In genomic region chr10:61124748-61125147, GRCh38 we compare ENCODE assay signal across 21 cellular contexts.
"Had no signal": no experiment of that assay in that cellular context is flagged by ENCODE, and none has a peak within 500 bp of the region (broad histone marks: within the 10 kb centered on the region; RNA-seq: fewer than 3 reads in every experiment).

No MANE protein-coding gene starts in this region.

- H3K27ac Mint-ChIP-seq: activated naive CD4-positive, alpha-beta T cell treated with anti-CD3 and anti-CD28 coated beads, Interleukin-2, amount 50 U/mL, for 72 hours; activated T-cell treated with anti-CD3 and anti-CD28 coated beads, Interleukin-2, amount 50 U/mL, for 24 hours; activated T-helper 17 cell treated with anti-CD3 and anti-CD28 coated beads, Interleukin-2, amount 50 U/mL, for 72 hours; dendritic cell treated with granulocyte-macrophage colony-stimulating factor and Interleukin-4, amounts not matched to agents 40 ng/mL and 50 ng/mL, for 4 days; immature natural killer cell; naive thymus-derived CD8-positive, alpha-beta T cell; T-helper 2 cell treated with Interferon-gamma antibody and Interleukin-4, amounts not matched to agents 5 μg/mL and 100 μg/mL, for 36 hours had no signal

- DNase-seq: activated CD8-positive, alpha-beta memory T cell treated with anti-CD3 and anti-CD28 coated beads, Interleukin-2, amount 50 U/mL, for 4 hours; activated T-cell treated with anti-CD3 and anti-CD28 coated beads, Interleukin-2, amount 50 U/mL, for 24 hours; aorta; effector CD8-positive, alpha-beta T cell; erythroblast; foreskin keratinocyte; immature natural killer cell; lower lobe of right lung; naive thymus-derived CD8-positive, alpha-beta T cell; spleen; stimulated activated CD4-positive, alpha-beta T cell treated with anti-CD3 and anti-CD28 coated beads, Interleukin-4, amount 100 ng/mL, for 1 hour; stimulated activated naive CD8-positive, alpha-beta T cell treated with anti-CD3 and anti-CD28 coated beads, Interleukin-15, Interleukin-2, amounts not matched to agents 100 U/mL and 50 U/mL, for 24 hours; upper lobe of left lung had no signal

- ATAC-seq: activated naive CD4-positive, alpha-beta T cell treated with anti-CD3 and anti-CD28 coated beads, Interleukin-2, amount 50 U/mL, for 72 hours; activated T-helper 17 cell treated with anti-CD3 and anti-CD28 coated beads, Interleukin-2, amount 50 U/mL, for 72 hours; foreskin keratinocyte; left lobe of liver; lower lobe of right lung; naive thymus-derived CD8-positive, alpha-beta T cell; stimulated activated naive CD8-positive, alpha-beta T cell treated with anti-CD3 and anti-CD28 coated beads, Interleukin-15, Interleukin-2, amounts not matched to agents 100 U/mL and 50 U/mL, for 24 hours had no signal

- H3K27me3 Mint-ChIP-seq: dendritic cell treated with granulocyte-macrophage colony-stimulating factor and Interleukin-4, amounts not matched to agents 40 ng/mL and 50 ng/mL, for 4 days had no signal

- H3K27ac ChIP-seq: foreskin keratinocyte, lower lobe of right lung, prostate gland, right atrium auricular region, upper lobe of left lung had no signal

- H3K36me3 ChIP-seq: lower lobe of right lung, prostate gland, right atrium auricular region, spleen, upper lobe of left lung had no signal

- H3K9me3 Mint-ChIP-seq: activated T-cell treated with anti-CD3 and anti-CD28 coated beads, Interleukin-2, amount 50 U/mL, for 24 hours; activated T-helper 17 cell treated with anti-CD3 and anti-CD28 coated beads, Interleukin-2, amount 50 U/mL, for 72 hours; brain; dendritic cell treated with granulocyte-macrophage colony-stimulating factor and Interleukin-4, amounts not matched to agents 40 ng/mL and 50 ng/mL, for 4 days; T-helper 2 cell treated with Interferon-gamma antibody and Interleukin-4, amounts not matched to agents 5 μg/mL and 100 μg/mL, for 36 hours had no signal

- H3K27me3 ChIP-seq: right atrium auricular region, spleen, upper lobe of left lung had no signal

- H3K4me1 ChIP-seq: foreskin keratinocyte, lower lobe of right lung, prostate gland, right atrium auricular region, upper lobe of left lung had no signal

- H3K4me3 ChIP-seq: lower lobe of right lung, prostate gland, right atrium auricular region, spleen, upper lobe of left lung had no signal

- H3K36me3 Mint-ChIP-seq: activated naive CD4-positive, alpha-beta T cell treated with anti-CD3 and anti-CD28 coated beads, Interleukin-2, amount 50 U/mL, for 72 hours; brain; immature natural killer cell; naive thymus-derived CD8-positive, alpha-beta T cell had no signal

- H3K4me1 Mint-ChIP-seq: activated T-helper 17 cell treated with anti-CD3 and anti-CD28 coated beads, Interleukin-2, amount 50 U/mL, for 72 hours had no signal

- H3K4me3 Mint-ChIP-seq: activated T-cell treated with anti-CD3 and anti-CD28 coated beads, Interleukin-2, amount 50 U/mL, for 24 hours; activated T-helper 17 cell treated with anti-CD3 and anti-CD28 coated beads, Interleukin-2, amount 50 U/mL, for 72 hours; brain; dendritic cell treated with granulocyte-macrophage colony-stimulating factor and Interleukin-4, amounts not matched to agents 40 ng/mL and 50 ng/mL, for 4 days; immature natural killer cell; naive thymus-derived CD8-positive, alpha-beta T cell; T-helper 2 cell treated with Interferon-gamma antibody and Interleukin-4, amounts not matched to agents 5 μg/mL and 100 μg/mL, for 36 hours had no signal
